Comparison of ENCODE assay signal across 12 cellular contexts in genomic region chr3:173502983-173503568, GRCh38.
DNase-seq lines count a peak whose midpoint lies in the region; ATAC-seq and TF ChIP-seq lines count a peak whose summit lies in the region.
"Had no signal": no experiment of that assay in that cellular context is flagged by ENCODE, and none has a peak within 500 bp of the region (broad histone marks: within the 10 kb centered on the region; RNA-seq: fewer than 3 reads in every experiment).

No MANE protein-coding gene starts in this region.

- H3K9ac ChIP-seq in MM.1S (ENCODE audit: low read length): no peak overlapping the region

- DNase-seq in BJ (ENCODE audit: low read depth): peak; percentile 1
- DNase-seq in M059J (ENCODE audit: low read depth): peak; percentile 57
- DNase-seq in NCI-H774 (lab: John Stamatoyannopoulos, UW): peak; percentile 23
- DNase-seq in fibroblast of pulmonary artery (ENCODE audit: low read depth): peak; percentile 50
- no peak for DNase-seq in MM.1S
- no peak for DNase-seq in activated naive CD8-positive, alpha-beta T cell treated with anti-CD3 and anti-CD28 coated beads for 36 hours
- DNase-seq: activated CD8-positive, alpha-beta memory T cell treated with anti-CD3 and anti-CD28 coated beads, Interleukin-2, amount 50 U/mL, for 48 hours; CD4-positive, CD25-positive, alpha-beta regulatory T cell; esophagus squamous epithelium; stimulated activated CD4-positive, alpha-beta T cell treated with anti-CD3 and anti-CD28 coated beads, Interleukin-2, amount 100 ng/mL, for 48 hours had no signal

- H3K36me3 Mint-ChIP-seq in activated naive CD8-positive, alpha-beta T cell treated with anti-CD3 and anti-CD28 coated beads for 36 hours: no peaks in the 10 kb centered on the region
- H3K36me3 Mint-ChIP-seq: CD4-positive, CD25-positive, alpha-beta regulatory T cell had no signal

- H3K27ac Mint-ChIP-seq in activated naive CD8-positive, alpha-beta T cell treated with anti-CD3 and anti-CD28 coated beads for 36 hours: no peak overlapping the region
- H3K27ac Mint-ChIP-seq: CD4-positive, CD25-positive, alpha-beta regulatory T cell had no signal

- H3K4me3 Mint-ChIP-seq in activated naive CD8-positive, alpha-beta T cell treated with anti-CD3 and anti-CD28 coated beads for 36 hours: no peak overlapping the region
- H3K4me3 Mint-ChIP-seq: CD4-positive, CD25-positive, alpha-beta regulatory T cell had no signal

- H3K9me3 Mint-ChIP-seq in activated naive CD8-positive, alpha-beta T cell treated with anti-CD3 and anti-CD28 coated beads for 36 hours: no peaks in the 10 kb centered on the region

- no peaks in the 10 kb centered on the region for H3K79me2 ChIP-seq in MM.1S (ENCODE audit: low read length)

- no peaks in the 10 kb centered on the region for H3F3A ChIP-seq in MM.1S (ENCODE audit: insufficient read depth, low read length)

- H3K4me1 Mint-ChIP-seq in activated naive CD8-positive, alpha-beta T cell treated with anti-CD3 and anti-CD28 coated beads for 36 hours: no peaks in the 10 kb centered on the region
- H3K4me1 Mint-ChIP-seq: CD4-positive, CD25-positive, alpha-beta regulatory T cell had no signal

- H3K36me3 ChIP-seq in BJ (ENCODE audit: control insufficient read depth, insufficient read depth, low read length) (no peaks in the 10 kb centered on the region), MM.1S (replicated peaks; ENCODE audit: insufficient read depth, low read length) (no peaks in the 10 kb centered on the region)
- H3K36me3 ChIP-seq: esophagus squamous epithelium had no signal

- H3K27me3 Mint-ChIP-seq in activated naive CD8-positive, alpha-beta T cell treated with anti-CD3 and anti-CD28 coated beads for 36 hours: no peaks in the 10 kb centered on the region
- H3K27me3 Mint-ChIP-seq: CD4-positive, CD25-positive, alpha-beta regulatory T cell had no signal

- no peak overlapping the region for H3K4me2 ChIP-seq in MM.1S (ENCODE audit: low read depth, low read length)

- H3K9me2 ChIP-seq in MM.1S (replicated peaks; ENCODE audit: insufficient read depth, low read length): no peaks in the 10 kb centered on the region

- H3K4me3 ChIP-seq in BJ (ENCODE audit: low read depth, low read length) (no peak overlapping the region), fibroblast of pulmonary artery (replicated peaks; ENCODE audit: low read depth, low read length) (no peak overlapping the region), MM.1S (ENCODE audit: low read length) (no peak overlapping the region)
- H3K4me3 ChIP-seq: esophagus squamous epithelium had no signal

- no peaks in the 10 kb centered on the region for H3K9me3 ChIP-seq in MM.1S (replicated peaks; ENCODE audit: insufficient read depth, low read length)
- H3K9me3 ChIP-seq: esophagus squamous epithelium had no signal

- no peaks in the 10 kb centered on the region for H3K4me1 ChIP-seq in MM.1S (ENCODE audit: low read length)
- H3K4me1 ChIP-seq: esophagus squamous epithelium had no signal

- H3K27ac ChIP-seq in MM.1S (ENCODE audit: low read length): no peak overlapping the region
- H3K27ac ChIP-seq: esophagus squamous epithelium had no signal

- no peaks in the 10 kb centered on the region for H3K27me3 ChIP-seq in BJ (ENCODE audit: control insufficient read depth, insufficient read depth, low read length)
- H3K27me3 ChIP-seq in MM.1S (replicated peaks; ENCODE audit: insufficient read depth, low read length): no peaks in the 10 kb centered on the region
- H3K27me3 ChIP-seq: esophagus squamous epithelium had no signal

- H2AFZ ChIP-seq in MM.1S (ENCODE audit: low read length): no peak overlapping the region

- CTCF ChIA-PET in BJ (lab: Yijun Ruan, JAX): no interaction called here

- no peaks in the 10 kb centered on the region for H4K20me1 ChIP-seq in MM.1S (ENCODE audit: insufficient read depth, low read length)

- no peak for TF ChIP-seq CTCF in BJ (IDR thresholded peaks at IDR 0.05; ENCODE audit: insufficient read depth, low read depth, low read length)
- no peak for TF ChIP-seq CTCF in fibroblast of pulmonary artery (IDR thresholded peaks at IDR 0.05; ENCODE audit: low read length, missing control alignments)
- no peak for TF ChIP-seq CTCF in MM.1S (IDR thresholded peaks at IDR 0.05; ENCODE audit: low read length)

- ATAC-seq in HG02588 (IDR thresholded peaks at IDR 0.05; ENCODE audit: unreplicated experiment) (no peak), GM19023 (IDR thresholded peaks at IDR 0.05; ENCODE audit: unreplicated experiment) (no peak)

- POLR2A ChIA-PET in BJ (lab: Charles Lee): no interaction called here

Comparison
In these comparisons a context has a peak if more than half of its experiments do, and no peak if none do; other contexts are left out.
1. DNase-seq: peak in BJ (single experiment), M059J (single experiment), NCI-H774 (single experiment) and fibroblast of pulmonary artery (single experiment); none in MM.1S (single experiment) and activated naive CD8-positive, alpha-beta T cell treated with anti-CD3 and anti-CD28 coated beads for 36 hours (single experiment).